19 cellular contexts compared by ENCODE assay signal in the genomic region with DNA sequence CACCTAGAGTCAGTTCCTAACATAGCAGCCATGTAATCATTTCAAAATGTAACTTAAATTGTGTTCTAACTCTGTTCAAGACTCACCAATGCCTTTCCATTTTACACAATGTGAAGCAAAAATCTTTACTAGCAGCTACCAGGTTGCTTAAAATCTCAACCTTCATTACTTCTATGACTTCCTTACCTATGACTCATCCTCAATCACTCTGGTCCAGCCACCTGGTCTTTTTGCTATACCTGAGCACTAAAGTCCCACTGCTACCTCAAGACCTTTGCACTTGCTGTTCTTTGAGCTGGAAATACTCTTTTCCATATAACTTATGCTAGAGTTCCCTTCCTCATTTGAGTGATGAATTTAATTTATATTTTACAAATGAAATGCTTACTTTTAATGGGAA.
"Had no signal": no experiment of that assay in that cellular context is flagged by ENCODE, and none has a peak within 500 bp of the region (broad histone marks: within the 10 kb centered on the region; RNA-seq: fewer than 3 reads in every experiment).

No MANE protein-coding gene starts in this region.

- H3K27ac ChIP-seq: HL-60, RWPE1 had no signal

- DNase-seq: KBM-7, MG63, NCI-H1092, NCI-H1105 treated with DMSO at 0.1 percent for 48 hours, NCI-H1417 treated with DMSO at 0.1 percent for 48 hours, NCI-H146, NCI-H1694 treated with DMSO at 0.1 percent for 48 hours, NCI-H1930, NCI-H2081, NCI-H2107, NCI-H2227 treated with DMSO at 0.1 percent for 48 hours, NCI-H524, NCI-H526 treated with DMSO at 0.1 percent for 48 hours, NCI-H748 treated with DMSO at 0.1 percent for 48 hours, SHP77, SK-N-SH had no signal

- ATAC-seq: Panc1 had no signal

- H3K9me3 ChIP-seq: SK-N-SH had no signal

- H3K9ac ChIP-seq: SK-N-SH had no signal

- H3K27me3 ChIP-seq: MG63 had no signal

- H3K4me3 ChIP-seq: MG63 had no signal

- H3K4me2 ChIP-seq: SK-N-SH had no signal

- H3K36me3 ChIP-seq: MG63 had no signal
